ENCODE assay signal across 24 cellular contexts in genomic region chr7:68074242-68074641, GRCh38.
"Had no signal": no experiment of that assay in that cellular context is flagged by ENCODE, and none has a peak within 500 bp of the region (broad histone marks: within the 10 kb centered on the region; RNA-seq: fewer than 3 reads in every experiment).

No MANE protein-coding gene starts in this region.

- H3K36me3 ChIP-seq: adrenal gland, breast epithelium had no signal

- H3K4me1 ChIP-seq: adrenal gland, body of pancreas, breast epithelium had no signal

- H3K4me2 ChIP-seq: KMS-11 had no signal

- ATAC-seq: activated CD8-positive, alpha-beta T cell treated with anti-CD3 and anti-CD28 coated beads, Interleukin-2, amount 10 ng/mL, durations not matched to agents 7 days and 5 days; activated naive CD4-positive, alpha-beta T cell treated with anti-CD3 and anti-CD28 coated beads, Interleukin-2, amount 50 U/mL, for 72 hours; body of pancreas; Panc1 had no signal

- H3K9ac ChIP-seq: KMS-11 had no signal

- H3K27me3 ChIP-seq: adrenal gland, body of pancreas, breast epithelium had no signal

- H3K27ac ChIP-seq: adrenal gland, body of pancreas, breast epithelium, KMS-11 had no signal

- H3K4me3 ChIP-seq: adrenal gland, body of pancreas, breast epithelium had no signal

- H3K9me3 ChIP-seq: adrenal gland, body of pancreas, breast epithelium had no signal

- DNase-seq: activated CD4-positive, alpha-beta T cell treated with anti-CD3 and anti-CD28 coated beads, Interleukin-2, amount 10 ng/mL, durations not matched to agents 24 days and 14 days; activated CD4-positive, alpha-beta T cell treated with anti-CD3 and anti-CD28 coated beads, Interleukin-2, amount 50 U/mL, for 4 hours; activated CD8-positive, alpha-beta T cell treated with anti-CD3 and anti-CD28 coated beads, Interleukin-2, amount 10 ng/mL, durations not matched to agents 7 days and 5 days; activated gamma-delta T cell treated with Interleukin-2 at 50 U/mL for 16 hours; activated naive CD4-positive, alpha-beta T cell treated with anti-CD3 and anti-CD28 coated beads for 36 hours; activated T-cell treated with anti-CD3 and anti-CD28 coated beads, Interleukin-2, amount 50 U/mL, for 24 hours; adrenal gland; body of pancreas; NCI-H1048; NCI-H1105 treated with DMSO at 0.1 percent for 48 hours; NCI-H1436; NCI-H1694 treated with DMSO at 0.1 percent for 48 hours; NCI-H2029; NCI-H345; NCI-H524 treated with DMSO at 0.1 percent for 48 hours; OCI-M1; SW 1271; T-helper 1 cell; T-helper 2 cell; T-helper 9 cell had no signal
